Comparison of ENCODE assay signal across 8 cellular contexts in genomic region chr12:47397664-47398281, GRCh38.
DNase-seq lines count a peak whose midpoint lies in the region; ATAC-seq, FAIRE-seq and TF ChIP-seq lines count a peak whose summit lies in the region.

No MANE protein-coding gene starts in this region.

- H3K4me3 ChIP-seq in bronchial epithelial cell (ENCODE audit: low read depth, low read length), result no peak overlapping the region

- TF ChIP-seq CTCF in 22Rv1 (IDR thresholded peaks at IDR 0.05) (peak; percentile 83), GM12873 (IDR thresholded peaks at IDR 0.05; ENCODE audit: insufficient read depth, low read depth, low read length, missing control alignments) (peak; percentile 52), bronchial epithelial cell (IDR thresholded peaks at IDR 0.05; ENCODE audit: insufficient read depth, low read length, severe bottlenecking) (peak; percentile 65)

- H3K9me3 Mint-ChIP-seq in memory B cell, result peaks cover 4% of the 10 kb centered on the region

- H3K27me3 ChIP-seq in bronchial epithelial cell (ENCODE audit: control insufficient read depth, insufficient read depth, low read length), result no peaks in the 10 kb centered on the region

- DNase-seq in T-helper 1 cell (peak in 4 of 5 donors; percentile 15 to 75 (median 32)), bronchial epithelial cell (ENCODE audit: low read depth) (peak; percentile 71), memory B cell (ENCODE audit: low spot score in 2 of 2) (peak in 1 of 2 donors; percentile 49), C1 segment of cervical spinal cord (lab: John Stamatoyannopoulos, UW) (no peak), GM12891 (ENCODE audit: insufficient read length, low spot score) (no peak)

- H3K27ac Mint-ChIP-seq in memory B cell, result peak overlapping the region; percentile 96

- H3K27me3 Mint-ChIP-seq in memory B cell, result no peaks in the 10 kb centered on the region

- TF ChIP-seq POLR2A in GM12891 (IDR thresholded peaks at IDR 0.05; ENCODE audit: low read depth, low read length), result no peak

- FAIRE-seq in bronchial epithelial cell (lab: Jason Lieb, UNC) (no peak), GM12891 (lab: Jason Lieb, UNC) (no peak)

- H3K36me3 Mint-ChIP-seq in memory B cell, result peaks cover 10% of the 10 kb centered on the region

- no peaks in the 10 kb centered on the region for H3K36me3 ChIP-seq in bronchial epithelial cell (ENCODE audit: control insufficient read depth, insufficient read depth, low read length)

- H3K27ac ChIP-seq in 22Rv1, result no peak overlapping the region

- H3K4me1 Mint-ChIP-seq in memory B cell, result peaks cover 44% of the 10 kb centered on the region

- peak; percentile 45 for ATAC-seq in HG03469 (IDR thresholded peaks at IDR 0.05; ENCODE audit: unreplicated experiment)
- peak; percentile 64 for ATAC-seq in memory B cell (ENCODE audit: low read depth)

- H3K4me3 Mint-ChIP-seq in memory B cell, result peak overlapping the region; percentile 73

TF ChIP-seq in GM12891, 5 proteins besides CTCF, POLR2A, EP300 and RAD21:
- TF ChIP-seq POU2F2 (IDR thresholded peaks at IDR 0.05; ENCODE audit: low read depth, low read length) (no peak), SPI1 (IDR thresholded peaks at IDR 0.05; ENCODE audit: low read depth, low read length) (no peak), TAF1 (IDR thresholded peaks at IDR 0.05; ENCODE audit: low read depth, low read length) (no peak), PAX5 (IDR thresholded peaks at IDR 0.05; ENCODE audit: insufficient read depth, low read length, severe bottlenecking) (no peak), POLR2AphosphoS5 (IDR thresholded peaks at IDR 0.05; ENCODE audit: low read depth, low read length) (no peak)
TF ChIP-seq in GM12891: peak in this region for 0.

Comparison
In these comparisons a context has a peak if more than half of its experiments do, and no peak if none do; other contexts are left out.
1. DNase-seq: peak in T-helper 1 cell (4 of 5) and bronchial epithelial cell (single experiment); none in C1 segment of cervical spinal cord (0 of 14) and GM12891 (single experiment).
2. Peak in every context shown above with its lines, with median percentiles within 50 percentile points of each other: CTCF ChIP-seq.